8 cellular contexts compared by ENCODE assay signal in the genomic region with DNA sequence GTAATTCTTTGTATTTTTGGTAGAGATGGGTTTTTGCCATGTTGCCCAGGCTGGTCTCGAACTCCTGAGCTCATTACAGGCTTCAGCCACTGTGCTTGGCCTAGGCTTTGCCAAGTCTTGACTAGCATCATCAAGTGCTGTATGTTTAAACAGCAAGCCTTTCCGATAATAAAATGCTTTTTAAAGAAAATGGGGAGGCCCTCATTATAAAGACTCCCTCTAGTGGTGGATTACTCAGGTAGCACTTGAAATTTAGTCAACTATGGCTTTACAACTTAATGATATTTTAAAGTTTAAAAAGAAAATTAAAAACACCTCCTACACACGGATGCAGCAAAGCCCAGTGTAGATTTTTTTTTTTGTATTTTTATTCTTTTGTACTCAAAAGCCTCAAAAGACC.
A peak's percentile ranks its signal among the peaks of the same experiment; 100 is the strongest.
DNase-seq lines count a peak whose midpoint lies in the region; ATAC-seq and TF ChIP-seq lines count a peak whose summit lies in the region.

No MANE protein-coding gene starts in this region.

- H3K79me2 ChIP-seq in DOHH2 (ENCODE audit: control insufficient read depth, low read length) = no peaks in the 10 kb centered on the region

- no peaks in the 10 kb centered on the region for H3K9me2 ChIP-seq in DOHH2 (replicated peaks; ENCODE audit: control insufficient read depth, low read length)

- no peaks in the 10 kb centered on the region for H3K4me1 ChIP-seq in DOHH2 (ENCODE audit: control insufficient read depth, low read length)

- ATAC-seq in HG02938 (IDR thresholded peaks at IDR 0.05; ENCODE audit: unreplicated experiment) (no peak), HG02642 (IDR thresholded peaks at IDR 0.05; ENCODE audit: poor library complexity, unreplicated experiment) (no peak)

- H3K36me3 ChIP-seq in DOHH2 (ENCODE audit: control insufficient read depth, low read length) = no peaks in the 10 kb centered on the region

- no peak overlapping the region for H3K4me2 ChIP-seq in DOHH2 (ENCODE audit: low read length)

- no peaks in the 10 kb centered on the region for H3F3A ChIP-seq in DOHH2 (ENCODE audit: control insufficient read depth, insufficient read depth)

- TF ChIP-seq CTCF in DOHH2 (IDR thresholded peaks at IDR 0.05; ENCODE audit: low read depth, low read length, poor library complexity, severe bottlenecking) (peak; percentile 67), astrocyte of the spinal cord (IDR thresholded peaks at IDR 0.05; ENCODE audit: low read depth, low read length) (peak; percentile 61)

- DNase-seq in Kasumi-1 (lab: John Stamatoyannopoulos, UW) = peak; percentile 41 to 71
- DNase-seq in astrocyte of the spinal cord (ENCODE audit: low read depth, low spot score) = peak; percentile 14
- DNase-seq in midbrain (lab: John Stamatoyannopoulos, UW) = peak; percentile 9
- DNase-seq in SHP77 treated with DMSO at 0.1 percent for 48 hours (lab: John Stamatoyannopoulos, UW) = no peak
- no peak for DNase-seq in ureter (ENCODE audit: low spot score)

- in situ Hi-C loops in astrocyte of the spinal cord (cut with HindIII; ENCODE audit: low sequenced_read_pairs) = no loop called here

- H4K20me1 ChIP-seq in DOHH2 (ENCODE audit: control insufficient read depth, insufficient read depth, low read depth, low read length) = no peaks in the 10 kb centered on the region

- no peak overlapping the region for H3K4me3 ChIP-seq in DOHH2 (ENCODE audit: low read length)
- no peak overlapping the region for H3K4me3 ChIP-seq in astrocyte of the spinal cord (ENCODE audit: low read depth, low read length)

- no peak overlapping the region for H3K27ac ChIP-seq in DOHH2 (ENCODE audit: low read depth, low read length)

- no peaks in the 10 kb centered on the region for H3K9me3 ChIP-seq in DOHH2 (ENCODE audit: control insufficient read depth, insufficient read depth, low read length)

- no peaks in the 10 kb centered on the region for H3K27me3 ChIP-seq in DOHH2 (ENCODE audit: control insufficient read depth, low read length)

Comparison
In these comparisons a context has a peak if more than half of its experiments do, and no peak if none do; other contexts are left out.
1. DNase-seq: peak in Kasumi-1 (2 of 2), astrocyte of the spinal cord (single experiment) and midbrain (single experiment); none in SHP77 treated with DMSO at 0.1 percent for 48 hours (single experiment) and ureter (single experiment).